ENCODE assay signal across 2 cellular contexts in genomic region chr16:89853306-89853993, GRCh38.
A peak's percentile ranks its signal among the peaks of the same experiment; 100 is the strongest.
TF ChIP-seq lines count a peak whose summit lies in the region.

No MANE protein-coding gene starts in this region.

TF ChIP-seq in WTC11, 78 proteins besides CTCF, POLR2A, EP300 and RAD21 (continued from another document):
- TF ChIP-seq E2F1 (CRISPR knock-in tag; IDR thresholded peaks at IDR 0.05) = no peak
- TF ChIP-seq ZNF263 (CRISPR knock-in tag; IDR thresholded peaks at IDR 0.05; ENCODE audit: low read depth) = no peak
- no peak for TF ChIP-seq TP53 (CRISPR knock-in tag; IDR thresholded peaks at IDR 0.05)
- TF ChIP-seq TEAD1 (CRISPR knock-in tag; IDR thresholded peaks at IDR 0.05) = no peak
- no peak for TF ChIP-seq RORB (CRISPR knock-in tag; IDR thresholded peaks at IDR 0.05)
- no peak for TF ChIP-seq AFF4 (CRISPR knock-in tag; IDR thresholded peaks at IDR 0.05; ENCODE audit: borderline replicate concordance)
- TF ChIP-seq AR (CRISPR knock-in tag; IDR thresholded peaks at IDR 0.05) = no peak
- no peak for TF ChIP-seq SOX15 (CRISPR knock-in tag; IDR thresholded peaks at IDR 0.05)
- TF ChIP-seq JAZF1 (CRISPR knock-in tag; IDR thresholded peaks at IDR 0.05) = no peak
- TF ChIP-seq SMAD3 (CRISPR knock-in tag; IDR thresholded peaks at IDR 0.05; ENCODE audit: borderline replicate concordance) = no peak
- TF ChIP-seq NFYB (CRISPR knock-in tag; conservative IDR thresholded peaks at IDR 0.05; ENCODE audit: low read depth) = no peak
- no peak for TF ChIP-seq NFATC4 (CRISPR knock-in tag; IDR thresholded peaks at IDR 0.05)
- TF ChIP-seq ZNF121 (CRISPR knock-in tag; IDR thresholded peaks at IDR 0.05) = no peak
- no peak for TF ChIP-seq ZNF416 (CRISPR knock-in tag; IDR thresholded peaks at IDR 0.05)
- no peak for TF ChIP-seq CDX4 (CRISPR knock-in tag; IDR thresholded peaks at IDR 0.05; ENCODE audit: borderline replicate concordance)
- TF ChIP-seq ATF6 (CRISPR knock-in tag; IDR thresholded peaks at IDR 0.05) = no peak
- no peak for TF ChIP-seq ZNF671 (CRISPR knock-in tag; IDR thresholded peaks at IDR 0.05)
- TF ChIP-seq KAT7 (CRISPR knock-in tag; IDR thresholded peaks at IDR 0.05; ENCODE audit: borderline replicate concordance) = no peak

TF ChIP-seq in liver, 16 proteins besides CTCF, POLR2A, EP300 and RAD21 (continued from another document):
- TF ChIP-seq ZBTB33 (IDR thresholded peaks at IDR 0.05) (no peak), JUND (IDR thresholded peaks at IDR 0.05) (no peak), TAF1 (conservative IDR thresholded peaks at IDR 0.05) (no peak), HNF4A (conservative IDR thresholded peaks at IDR 0.05) (peak; percentile 52 to 63), REST (IDR thresholded peaks at IDR 0.05) (no peak), EGR1 (IDR thresholded peaks at IDR 0.05; ENCODE audit: low read depth in 2 of 2) (no peak), GABPA (IDR thresholded peaks at IDR 0.05 in 1 of 2, conservative IDR thresholded peaks at IDR 0.05 in 1 of 2) (no peak), SP1 (IDR thresholded peaks at IDR 0.05) (peak; percentile 63), RXRA (IDR thresholded peaks at IDR 0.05) (peak; percentile 36 to 46), HNF4G (IDR thresholded peaks at IDR 0.05) (no peak)
